ENCODE assay signal across 1 cellular context in the genomic region with DNA sequence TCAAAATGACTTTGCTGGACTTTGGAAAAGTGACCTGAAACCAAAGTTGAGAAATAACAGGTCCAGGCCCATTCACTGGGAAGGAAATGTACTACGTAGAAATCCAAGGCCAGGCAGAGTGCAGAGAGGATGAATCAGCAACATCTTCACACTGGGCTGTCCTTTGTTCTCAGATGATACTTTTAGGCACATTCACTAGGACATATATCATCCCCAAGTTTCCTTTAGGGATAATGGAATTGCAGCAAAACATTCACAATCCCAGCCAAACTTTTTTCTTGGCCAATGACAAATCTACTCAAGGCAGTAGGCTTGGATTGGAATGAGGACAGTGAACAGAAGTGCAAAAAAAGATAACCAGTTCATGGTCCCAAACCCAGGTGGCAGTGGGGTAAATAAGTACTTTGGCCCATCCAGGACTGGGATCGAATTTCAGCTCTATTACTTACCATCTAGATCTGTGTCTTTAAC.
TF ChIP-seq lines count a peak whose summit lies in the region.

No MANE protein-coding gene starts in this region.

TF ChIP-seq in HepG2, 621 proteins besides CTCF, POLR2A, EP300 and RAD21 (continued from another document and continues in another):
- TF ChIP-seq, protein P1, sequence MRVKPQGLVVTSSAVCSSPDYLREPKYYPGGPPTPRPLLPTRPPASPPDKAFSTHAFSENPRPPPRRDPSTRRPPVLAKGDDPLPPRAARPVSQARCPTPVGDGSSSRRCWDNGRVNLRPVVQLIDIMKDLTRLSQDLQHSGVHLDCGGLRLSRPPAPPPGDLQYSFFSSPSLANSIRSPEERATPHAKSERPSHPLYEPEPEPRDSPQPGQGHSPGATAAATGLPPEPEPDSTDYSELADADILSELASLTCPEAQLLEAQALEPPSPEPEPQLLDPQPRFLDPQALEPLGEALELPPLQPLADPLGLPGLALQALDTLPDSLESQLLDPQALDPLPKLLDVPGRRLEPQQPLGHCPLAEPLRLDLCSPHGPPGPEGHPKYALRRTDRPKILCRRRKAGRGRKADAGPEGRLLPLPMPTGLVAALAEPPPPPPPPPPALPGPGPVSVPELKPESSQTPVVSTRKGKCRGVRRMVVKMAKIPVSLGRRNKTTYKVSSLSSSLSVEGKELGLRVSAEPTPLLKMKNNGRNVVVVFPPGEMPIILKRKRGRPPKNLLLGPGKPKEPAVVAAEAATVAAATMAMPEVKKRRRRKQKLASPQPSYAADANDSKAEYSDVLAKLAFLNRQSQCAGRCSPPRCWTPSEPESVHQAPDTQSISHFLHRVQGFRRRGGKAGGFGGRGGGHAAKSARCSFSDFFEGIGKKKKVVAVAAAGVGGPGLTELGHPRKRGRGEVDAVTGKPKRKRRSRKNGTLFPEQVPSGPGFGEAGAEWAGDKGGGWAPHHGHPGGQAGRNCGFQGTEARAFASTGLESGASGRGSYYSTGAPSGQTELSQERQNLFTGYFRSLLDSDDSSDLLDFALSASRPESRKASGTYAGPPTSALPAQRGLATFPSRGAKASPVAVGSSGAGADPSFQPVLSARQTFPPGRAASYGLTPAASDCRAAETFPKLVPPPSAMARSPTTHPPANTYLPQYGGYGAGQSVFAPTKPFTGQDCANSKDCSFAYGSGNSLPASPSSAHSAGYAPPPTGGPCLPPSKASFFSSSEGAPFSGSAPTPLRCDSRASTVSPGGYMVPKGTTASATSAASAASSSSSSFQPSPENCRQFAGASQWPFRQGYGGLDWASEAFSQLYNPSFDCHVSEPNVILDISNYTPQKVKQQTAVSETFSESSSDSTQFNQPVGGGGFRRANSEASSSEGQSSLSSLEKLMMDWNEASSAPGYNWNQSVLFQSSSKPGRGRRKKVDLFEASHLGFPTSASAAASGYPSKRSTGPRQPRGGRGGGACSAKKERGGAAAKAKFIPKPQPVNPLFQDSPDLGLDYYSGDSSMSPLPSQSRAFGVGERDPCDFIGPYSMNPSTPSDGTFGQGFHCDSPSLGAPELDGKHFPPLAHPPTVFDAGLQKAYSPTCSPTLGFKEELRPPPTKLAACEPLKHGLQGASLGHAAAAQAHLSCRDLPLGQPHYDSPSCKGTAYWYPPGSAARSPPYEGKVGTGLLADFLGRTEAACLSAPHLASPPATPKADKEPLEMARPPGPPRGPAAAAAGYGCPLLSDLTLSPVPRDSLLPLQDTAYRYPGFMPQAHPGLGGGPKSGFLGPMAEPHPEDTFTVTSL (CRISPR knock-in tag; IDR thresholded peaks at IDR 0.05; ENCODE audit: borderline replicate concordance), result peak; percentile 56; the same call in 1 of the 2 replicates
- TF ChIP-seq SIN3A (IDR thresholded peaks at IDR 0.05; ENCODE audit: borderline replicate concordance, low read depth, low read length), result no peak
- TF ChIP-seq SOX6 (IDR thresholded peaks at IDR 0.05), result no peak
- peak; percentile 68 for TF ChIP-seq SOX6 (CRISPR knock-in tag; IDR thresholded peaks at IDR 0.05)
- peak; percentile 40 for TF ChIP-seq CBX1 (IDR thresholded peaks at IDR 0.05; ENCODE audit: low read depth)
- no peak for TF ChIP-seq CREB1 (IDR thresholded peaks at IDR 0.05)
- peak; percentile 65 for TF ChIP-seq CREB1 (CRISPR knock-in tag; IDR thresholded peaks at IDR 0.05)
- TF ChIP-seq, protein P2, sequence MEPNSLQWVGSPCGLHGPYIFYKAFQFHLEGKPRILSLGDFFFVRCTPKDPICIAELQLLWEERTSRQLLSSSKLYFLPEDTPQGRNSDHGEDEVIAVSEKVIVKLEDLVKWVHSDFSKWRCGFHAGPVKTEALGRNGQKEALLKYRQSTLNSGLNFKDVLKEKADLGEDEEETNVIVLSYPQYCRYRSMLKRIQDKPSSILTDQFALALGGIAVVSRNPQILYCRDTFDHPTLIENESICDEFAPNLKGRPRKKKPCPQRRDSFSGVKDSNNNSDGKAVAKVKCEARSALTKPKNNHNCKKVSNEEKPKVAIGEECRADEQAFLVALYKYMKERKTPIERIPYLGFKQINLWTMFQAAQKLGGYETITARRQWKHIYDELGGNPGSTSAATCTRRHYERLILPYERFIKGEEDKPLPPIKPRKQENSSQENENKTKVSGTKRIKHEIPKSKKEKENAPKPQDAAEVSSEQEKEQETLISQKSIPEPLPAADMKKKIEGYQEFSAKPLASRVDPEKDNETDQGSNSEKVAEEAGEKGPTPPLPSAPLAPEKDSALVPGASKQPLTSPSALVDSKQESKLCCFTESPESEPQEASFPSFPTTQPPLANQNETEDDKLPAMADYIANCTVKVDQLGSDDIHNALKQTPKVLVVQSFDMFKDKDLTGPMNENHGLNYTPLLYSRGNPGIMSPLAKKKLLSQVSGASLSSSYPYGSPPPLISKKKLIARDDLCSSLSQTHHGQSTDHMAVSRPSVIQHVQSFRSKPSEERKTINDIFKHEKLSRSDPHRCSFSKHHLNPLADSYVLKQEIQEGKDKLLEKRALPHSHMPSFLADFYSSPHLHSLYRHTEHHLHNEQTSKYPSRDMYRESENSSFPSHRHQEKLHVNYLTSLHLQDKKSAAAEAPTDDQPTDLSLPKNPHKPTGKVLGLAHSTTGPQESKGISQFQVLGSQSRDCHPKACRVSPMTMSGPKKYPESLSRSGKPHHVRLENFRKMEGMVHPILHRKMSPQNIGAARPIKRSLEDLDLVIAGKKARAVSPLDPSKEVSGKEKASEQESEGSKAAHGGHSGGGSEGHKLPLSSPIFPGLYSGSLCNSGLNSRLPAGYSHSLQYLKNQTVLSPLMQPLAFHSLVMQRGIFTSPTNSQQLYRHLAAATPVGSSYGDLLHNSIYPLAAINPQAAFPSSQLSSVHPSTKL (CRISPR knock-in tag; IDR thresholded peaks at IDR 0.05), result peak; percentile 75
- TF ChIP-seq SATB2 (CRISPR knock-in tag; IDR thresholded peaks at IDR 0.05), result no peak
- TF ChIP-seq ZFP36L1 (CRISPR knock-in tag; IDR thresholded peaks at IDR 0.05), result no peak
- no peak for TF ChIP-seq ZZZ3 (CRISPR knock-in tag; IDR thresholded peaks at IDR 0.05; ENCODE audit: borderline replicate concordance)
- TF ChIP-seq, protein P3, sequence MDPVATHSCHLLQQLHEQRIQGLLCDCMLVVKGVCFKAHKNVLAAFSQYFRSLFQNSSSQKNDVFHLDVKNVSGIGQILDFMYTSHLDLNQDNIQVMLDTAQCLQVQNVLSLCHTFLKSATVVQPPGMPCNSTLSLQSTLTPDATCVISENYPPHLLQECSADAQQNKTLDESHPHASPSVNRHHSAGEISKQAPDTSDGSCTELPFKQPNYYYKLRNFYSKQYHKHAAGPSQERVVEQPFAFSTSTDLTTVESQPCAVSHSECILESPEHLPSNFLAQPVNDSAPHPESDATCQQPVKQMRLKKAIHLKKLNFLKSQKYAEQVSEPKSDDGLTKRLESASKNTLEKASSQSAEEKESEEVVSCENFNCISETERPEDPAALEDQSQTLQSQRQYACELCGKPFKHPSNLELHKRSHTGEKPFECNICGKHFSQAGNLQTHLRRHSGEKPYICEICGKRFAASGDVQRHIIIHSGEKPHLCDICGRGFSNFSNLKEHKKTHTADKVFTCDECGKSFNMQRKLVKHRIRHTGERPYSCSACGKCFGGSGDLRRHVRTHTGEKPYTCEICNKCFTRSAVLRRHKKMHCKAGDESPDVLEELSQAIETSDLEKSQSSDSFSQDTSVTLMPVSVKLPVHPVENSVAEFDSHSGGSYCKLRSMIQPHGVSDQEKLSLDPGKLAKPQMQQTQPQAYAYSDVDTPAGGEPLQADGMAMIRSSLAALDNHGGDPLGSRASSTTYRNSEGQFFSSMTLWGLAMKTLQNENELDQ (CRISPR knock-in tag; IDR thresholded peaks at IDR 0.05; ENCODE audit: borderline replicate concordance), result no peak
- TF ChIP-seq ZNF326 (CRISPR knock-in tag; IDR thresholded peaks at IDR 0.05; ENCODE audit: borderline replicate concordance), result no peak
- TF ChIP-seq YEATS4 (CRISPR knock-in tag; IDR thresholded peaks at IDR 0.05; ENCODE audit: borderline replicate concordance), result no peak
- TF ChIP-seq ZFY (CRISPR knock-in tag; IDR thresholded peaks at IDR 0.05), result peak; percentile 24; the same call in 1 of the 2 replicates
- TF ChIP-seq, protein P4, sequence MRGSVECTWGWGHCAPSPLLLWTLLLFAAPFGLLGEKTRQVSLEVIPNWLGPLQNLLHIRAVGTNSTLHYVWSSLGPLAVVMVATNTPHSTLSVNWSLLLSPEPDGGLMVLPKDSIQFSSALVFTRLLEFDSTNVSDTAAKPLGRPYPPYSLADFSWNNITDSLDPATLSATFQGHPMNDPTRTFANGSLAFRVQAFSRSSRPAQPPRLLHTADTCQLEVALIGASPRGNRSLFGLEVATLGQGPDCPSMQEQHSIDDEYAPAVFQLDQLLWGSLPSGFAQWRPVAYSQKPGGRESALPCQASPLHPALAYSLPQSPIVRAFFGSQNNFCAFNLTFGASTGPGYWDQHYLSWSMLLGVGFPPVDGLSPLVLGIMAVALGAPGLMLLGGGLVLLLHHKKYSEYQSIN (CRISPR knock-in tag; IDR thresholded peaks at IDR 0.05; ENCODE audit: borderline replicate concordance), result no peak
- no peak for TF ChIP-seq ZNF598 (CRISPR knock-in tag; IDR thresholded peaks at IDR 0.05; ENCODE audit: borderline replicate concordance)
- TF ChIP-seq ZBTB38 (CRISPR knock-in tag; IDR thresholded peaks at IDR 0.05), result no peak
- TF ChIP-seq ARID2 (CRISPR knock-in tag; IDR thresholded peaks at IDR 0.05; ENCODE audit: borderline replicate concordance), result no peak
- TF ChIP-seq PRPF4 (IDR thresholded peaks at IDR 0.05; ENCODE audit: low read depth, low read length, poor library complexity, severe bottlenecking), result no peak
- no peak for TF ChIP-seq ZNF562 (CRISPR knock-in tag; IDR thresholded peaks at IDR 0.05; ENCODE audit: borderline replicate concordance)
- peak; percentile 35; the same call in 1 of the 2 replicates for TF ChIP-seq SAP130 (CRISPR knock-in tag; IDR thresholded peaks at IDR 0.05; ENCODE audit: low read depth)
- no peak for TF ChIP-seq ZNF20 (CRISPR knock-in tag; IDR thresholded peaks at IDR 0.05)
- peak; percentile 84 for TF ChIP-seq HNF4A (CRISPR knock-in tag; IDR thresholded peaks at IDR 0.05)
- TF ChIP-seq ZNF674 (CRISPR knock-in tag; IDR thresholded peaks at IDR 0.05; ENCODE audit: low read depth), result no peak
- TF ChIP-seq SPEN (CRISPR knock-in tag; IDR thresholded peaks at IDR 0.05; ENCODE audit: low read depth), result 0 out of 2 replicates have a peak, but pooled peaks have one; percentile 10
- TF ChIP-seq BORCS8-MEF2B (CRISPR knock-in tag; IDR thresholded peaks at IDR 0.05), result no peak
- TF ChIP-seq WIZ (CRISPR knock-in tag; IDR thresholded peaks at IDR 0.05), result no peak
- TF ChIP-seq, protein P5, sequence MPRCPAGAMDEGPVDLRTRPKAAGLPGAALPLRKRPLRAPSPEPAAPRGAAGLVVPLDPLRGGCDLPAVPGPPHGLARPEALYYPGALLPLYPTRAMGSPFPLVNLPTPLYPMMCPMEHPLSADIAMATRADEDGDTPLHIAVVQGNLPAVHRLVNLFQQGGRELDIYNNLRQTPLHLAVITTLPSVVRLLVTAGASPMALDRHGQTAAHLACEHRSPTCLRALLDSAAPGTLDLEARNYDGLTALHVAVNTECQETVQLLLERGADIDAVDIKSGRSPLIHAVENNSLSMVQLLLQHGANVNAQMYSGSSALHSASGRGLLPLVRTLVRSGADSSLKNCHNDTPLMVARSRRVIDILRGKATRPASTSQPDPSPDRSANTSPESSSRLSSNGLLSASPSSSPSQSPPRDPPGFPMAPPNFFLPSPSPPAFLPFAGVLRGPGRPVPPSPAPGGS (CRISPR knock-in tag; IDR thresholded peaks at IDR 0.05), result no peak
- no peak for TF ChIP-seq KLF11 (CRISPR knock-in tag; IDR thresholded peaks at IDR 0.05)
- TF ChIP-seq, protein P6, sequence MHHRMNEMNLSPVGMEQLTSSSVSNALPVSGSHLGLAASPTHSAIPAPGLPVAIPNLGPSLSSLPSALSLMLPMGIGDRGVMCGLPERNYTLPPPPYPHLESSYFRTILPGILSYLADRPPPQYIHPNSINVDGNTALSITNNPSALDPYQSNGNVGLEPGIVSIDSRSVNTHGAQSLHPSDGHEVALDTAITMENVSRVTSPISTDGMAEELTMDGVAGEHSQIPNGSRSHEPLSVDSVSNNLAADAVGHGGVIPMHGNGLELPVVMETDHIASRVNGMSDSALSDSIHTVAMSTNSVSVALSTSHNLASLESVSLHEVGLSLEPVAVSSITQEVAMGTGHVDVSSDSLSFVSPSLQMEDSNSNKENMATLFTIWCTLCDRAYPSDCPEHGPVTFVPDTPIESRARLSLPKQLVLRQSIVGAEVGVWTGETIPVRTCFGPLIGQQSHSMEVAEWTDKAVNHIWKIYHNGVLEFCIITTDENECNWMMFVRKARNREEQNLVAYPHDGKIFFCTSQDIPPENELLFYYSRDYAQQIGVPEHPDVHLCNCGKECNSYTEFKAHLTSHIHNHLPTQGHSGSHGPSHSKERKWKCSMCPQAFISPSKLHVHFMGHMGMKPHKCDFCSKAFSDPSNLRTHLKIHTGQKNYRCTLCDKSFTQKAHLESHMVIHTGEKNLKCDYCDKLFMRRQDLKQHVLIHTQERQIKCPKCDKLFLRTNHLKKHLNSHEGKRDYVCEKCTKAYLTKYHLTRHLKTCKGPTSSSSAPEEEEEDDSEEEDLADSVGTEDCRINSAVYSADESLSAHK (CRISPR knock-in tag; IDR thresholded peaks at IDR 0.05; ENCODE audit: borderline replicate concordance), result no peak
- TF ChIP-seq PPARG (CRISPR knock-in tag; conservative IDR thresholded peaks at IDR 0.05), result 0 out of 2 replicates have a peak, but pooled peaks have one; percentile 36
- TF ChIP-seq, protein P7, sequence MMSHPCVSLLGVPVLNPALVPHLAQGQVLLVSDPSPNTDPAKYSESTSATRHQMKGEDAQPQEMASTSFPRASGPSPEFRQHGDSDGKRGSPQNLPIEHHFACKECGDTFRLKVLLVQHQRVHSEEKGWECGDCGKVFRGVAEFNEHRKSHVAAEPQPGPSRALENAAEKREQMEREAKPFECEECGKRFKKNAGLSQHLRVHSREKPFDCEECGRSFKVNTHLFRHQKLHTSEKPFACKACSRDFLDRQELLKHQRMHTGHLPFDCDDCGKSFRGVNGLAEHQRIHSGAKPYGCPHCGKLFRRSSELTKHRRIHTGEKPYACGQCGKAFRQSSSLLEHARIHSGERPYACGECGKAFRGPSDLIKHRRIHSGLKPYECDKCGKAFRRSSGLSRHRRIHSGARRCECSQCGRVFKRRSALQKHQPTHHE (CRISPR knock-in tag; IDR thresholded peaks at IDR 0.05; ENCODE audit: borderline replicate concordance), result no peak
